ENCODE assay signal across 8 cellular contexts in genomic region chr6:42929088-42929927, GRCh38. TPM values are rescaled to one million over a fixed set of nuclear protein-coding genes. Genes with fewer than 3 reads are reported as not detected.
A peak's percentile ranks its signal among the peaks of the same experiment; 100 is the strongest.
DNase-seq lines count a peak whose midpoint lies in the region; ATAC-seq and TF ChIP-seq lines count a peak whose summit lies in the region.

Gene CNPY3 (plus strand): TSS chr6:42929480. CDS start chr6:42929571, 91 bp downstream.

- H3K36me3 Mint-ChIP-seq in T-helper 1 cell treated with Interleukin-12 subunit alpha and Interleukin-12 subunit beta and Interleukin-4 antibody, amounts not matched to agents 30 μg/mL and 1 μg/mL, for 36 hours (ENCODE audit: low read depth), result peaks cover 29% of the 10 kb centered on the region
- peaks cover 4% of the 10 kb centered on the region for H3K36me3 Mint-ChIP-seq in progenitor cell of endocrine pancreas (ENCODE audit: insufficient read depth)

- in situ Hi-C loops in GM13977 (cut with MboI; ENCODE audit: low pct_unique_long_range_greater_than_20kb, low sequenced_read_pairs, unreplicated experiment), result no loop called here

- TF ChIP-seq CTCF in GM13977 (IDR thresholded peaks at IDR 0.05; ENCODE audit: extremely low read depth, insufficient read depth, missing control alignments) (no peak), progenitor cell of endocrine pancreas (IDR thresholded peaks at IDR 0.05; ENCODE audit: unreplicated experiment) (no peak)

- intact Hi-C loops in left cardiac atrium (cut with DNase I), result no loop called here

- H3K4me3 Mint-ChIP-seq in T-helper 1 cell treated with Interleukin-12 subunit alpha and Interleukin-12 subunit beta and Interleukin-4 antibody, amounts not matched to agents 30 μg/mL and 1 μg/mL, for 36 hours, result peak within 1 kb of the TSS; percentile 97
- peak within 1 kb of the TSS; percentile 99 for H3K4me3 Mint-ChIP-seq in progenitor cell of endocrine pancreas (ENCODE audit: low read depth)

- DNase-seq in GM13977 (ENCODE audit: low spot score), result peak; percentile 92
- peak; percentile 87 for DNase-seq in NCI-H1694 (lab: John Stamatoyannopoulos, UW)
- DNase-seq in amniotic stem cell (lab: John Stamatoyannopoulos, UW), result peak; percentile 87
- peak; percentile 94 for DNase-seq in left cardiac atrium
- peak; percentile 82 for DNase-seq in progenitor cell of endocrine pancreas (ENCODE audit: low spot score, unreplicated experiment)
- peak; percentile 93 for DNase-seq in ureter (ENCODE audit: low spot score)

- peaks cover 31% of the 10 kb centered on the region for H3K4me1 Mint-ChIP-seq in T-helper 1 cell treated with Interleukin-12 subunit alpha and Interleukin-12 subunit beta and Interleukin-4 antibody, amounts not matched to agents 30 μg/mL and 1 μg/mL, for 36 hours (ENCODE audit: low read depth)
- H3K4me1 Mint-ChIP-seq in progenitor cell of endocrine pancreas (ENCODE audit: low read depth), result peaks cover 23% of the 10 kb centered on the region

- H3K9me3 Mint-ChIP-seq in T-helper 1 cell treated with Interleukin-12 subunit alpha and Interleukin-12 subunit beta and Interleukin-4 antibody, amounts not matched to agents 30 μg/mL and 1 μg/mL, for 36 hours, result no peaks in the 10 kb centered on the region
- no peaks in the 10 kb centered on the region for H3K9me3 Mint-ChIP-seq in progenitor cell of endocrine pancreas (ENCODE audit: low read depth)

- peak within 1 kb of the TSS; percentile 98 for H3K27ac Mint-ChIP-seq in T-helper 1 cell treated with Interleukin-12 subunit alpha and Interleukin-12 subunit beta and Interleukin-4 antibody, amounts not matched to agents 30 μg/mL and 1 μg/mL, for 36 hours
- peak within 1 kb of the TSS; percentile 99 for H3K27ac Mint-ChIP-seq in progenitor cell of endocrine pancreas

- H3K27me3 Mint-ChIP-seq in T-helper 1 cell treated with Interleukin-12 subunit alpha and Interleukin-12 subunit beta and Interleukin-4 antibody, amounts not matched to agents 30 μg/mL and 1 μg/mL, for 36 hours (ENCODE audit: low read depth), result no peaks in the 10 kb centered on the region
- no peaks in the 10 kb centered on the region for H3K27me3 Mint-ChIP-seq in progenitor cell of endocrine pancreas

- ATAC-seq in HG02884 (IDR thresholded peaks at IDR 0.05; ENCODE audit: unreplicated experiment) (peak; percentile 63), left cardiac atrium (peak; percentile 95 to 97)

RNA-seq across cellular contexts. Expression of gene CNPY3, which starts in this region (rescaled TPM):
- total RNA-seq in left cardiac atrium (10 to 100 TPM; 19.1 to 28.4 TPM), progenitor cell of endocrine pancreas (61.5 and 64.1 TPM in 2 replicates), ureter (45.6 TPM)

Comparison
In these comparisons a context has a peak if more than half of its experiments do, and no peak if none do; other contexts are left out.
1. Peak in every context shown above with its lines: DNase-seq and ATAC-seq.